Comparison of ENCODE assay signal across 1 cellular context in the genomic region with DNA sequence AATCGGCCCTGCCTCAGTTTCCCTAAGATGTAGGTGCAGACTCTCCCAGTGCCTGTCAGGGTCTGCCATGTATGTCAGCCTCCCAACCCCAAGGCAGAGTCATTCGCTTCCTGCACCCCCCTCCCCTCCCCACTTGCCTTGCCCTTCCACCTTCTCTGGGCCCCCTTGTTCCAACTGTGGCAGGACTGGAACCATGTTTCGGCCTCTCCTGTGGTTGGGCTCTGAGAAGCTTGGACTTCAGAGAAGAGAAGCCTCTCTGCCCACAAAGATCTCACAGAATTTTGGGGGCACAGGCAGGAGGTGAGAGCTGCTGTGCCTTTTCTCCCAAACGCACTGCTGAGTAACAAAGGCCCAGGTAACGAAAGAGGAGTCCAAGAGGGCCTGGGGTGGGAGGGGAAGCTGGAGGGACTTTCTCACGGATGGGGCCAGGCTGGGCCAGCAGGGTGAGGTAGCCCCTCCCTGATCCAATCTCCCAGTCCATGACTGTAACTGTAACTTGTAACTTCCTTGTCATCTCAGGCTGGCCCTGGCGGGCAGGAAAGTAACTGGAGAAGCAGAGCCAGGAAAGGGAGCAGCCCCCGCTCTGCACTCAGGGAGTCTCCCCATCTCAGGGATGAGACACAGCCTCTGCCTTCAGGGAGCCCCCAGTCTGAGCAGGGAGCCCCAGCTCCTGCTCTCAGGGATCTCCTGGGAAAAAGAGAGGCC.
TF ChIP-seq lines count a peak whose summit lies in the region.

No MANE protein-coding gene starts in this region.

TF ChIP-seq in HCT116, 20 proteins besides CTCF, POLR2A, EP300 and RAD21 (continued from another document):
- TF ChIP-seq EZH2phosphoT487 (IDR thresholded peaks at IDR 0.05; ENCODE audit: borderline replicate concordance), result no peak
- no peak for TF ChIP-seq CEBPB (IDR thresholded peaks at IDR 0.05; ENCODE audit: low read depth)
- no peak for TF ChIP-seq YY1 (IDR thresholded peaks at IDR 0.05; ENCODE audit: extremely low read depth, insufficient replicate concordance, low read depth, low read length)
- TF ChIP-seq, protein P1, sequence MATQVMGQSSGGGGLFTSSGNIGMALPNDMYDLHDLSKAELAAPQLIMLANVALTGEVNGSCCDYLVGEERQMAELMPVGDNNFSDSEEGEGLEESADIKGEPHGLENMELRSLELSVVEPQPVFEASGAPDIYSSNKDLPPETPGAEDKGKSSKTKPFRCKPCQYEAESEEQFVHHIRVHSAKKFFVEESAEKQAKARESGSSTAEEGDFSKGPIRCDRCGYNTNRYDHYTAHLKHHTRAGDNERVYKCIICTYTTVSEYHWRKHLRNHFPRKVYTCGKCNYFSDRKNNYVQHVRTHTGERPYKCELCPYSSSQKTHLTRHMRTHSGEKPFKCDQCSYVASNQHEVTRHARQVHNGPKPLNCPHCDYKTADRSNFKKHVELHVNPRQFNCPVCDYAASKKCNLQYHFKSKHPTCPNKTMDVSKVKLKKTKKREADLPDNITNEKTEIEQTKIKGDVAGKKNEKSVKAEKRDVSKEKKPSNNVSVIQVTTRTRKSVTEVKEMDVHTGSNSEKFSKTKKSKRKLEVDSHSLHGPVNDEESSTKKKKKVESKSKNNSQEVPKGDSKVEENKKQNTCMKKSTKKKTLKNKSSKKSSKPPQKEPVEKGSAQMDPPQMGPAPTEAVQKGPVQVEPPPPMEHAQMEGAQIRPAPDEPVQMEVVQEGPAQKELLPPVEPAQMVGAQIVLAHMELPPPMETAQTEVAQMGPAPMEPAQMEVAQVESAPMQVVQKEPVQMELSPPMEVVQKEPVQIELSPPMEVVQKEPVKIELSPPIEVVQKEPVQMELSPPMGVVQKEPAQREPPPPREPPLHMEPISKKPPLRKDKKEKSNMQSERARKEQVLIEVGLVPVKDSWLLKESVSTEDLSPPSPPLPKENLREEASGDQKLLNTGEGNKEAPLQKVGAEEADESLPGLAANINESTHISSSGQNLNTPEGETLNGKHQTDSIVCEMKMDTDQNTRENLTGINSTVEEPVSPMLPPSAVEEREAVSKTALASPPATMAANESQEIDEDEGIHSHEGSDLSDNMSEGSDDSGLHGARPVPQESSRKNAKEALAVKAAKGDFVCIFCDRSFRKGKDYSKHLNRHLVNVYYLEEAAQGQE (IDR thresholded peaks at IDR 0.05; ENCODE audit: low read depth), result no peak
- no peak for TF ChIP-seq FOSL1 (IDR thresholded peaks at IDR 0.05; ENCODE audit: low read depth)
- TF ChIP-seq TCF7L2 (IDR thresholded peaks at IDR 0.05; ENCODE audit: borderline replicate concordance, extremely low read depth, insufficient read depth, insufficient read length), result no peak
- no peak for TF ChIP-seq EGR1 (IDR thresholded peaks at IDR 0.05; ENCODE audit: low read depth)
- TF ChIP-seq, protein P2, sequence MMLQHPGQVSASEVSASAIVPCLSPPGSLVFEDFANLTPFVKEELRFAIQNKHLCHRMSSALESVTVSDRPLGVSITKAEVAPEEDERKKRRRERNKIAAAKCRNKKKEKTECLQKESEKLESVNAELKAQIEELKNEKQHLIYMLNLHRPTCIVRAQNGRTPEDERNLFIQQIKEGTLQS (IDR thresholded peaks at IDR 0.05), result no peak
- TF ChIP-seq ZNF274 (IDR thresholded peaks at IDR 0.05; ENCODE audit: low read depth, low read length), result no peak
- TF ChIP-seq POLR2AphosphoS5 (IDR thresholded peaks at IDR 0.05; ENCODE audit: low read depth, low read length), result no peak
- TF ChIP-seq ELF1 (IDR thresholded peaks at IDR 0.05; ENCODE audit: borderline replicate concordance, low read depth), result no peak
- no peak for TF ChIP-seq EZH2 (IDR thresholded peaks at IDR 0.05)
